Comparison of ENCODE assay signal across 1 cellular context in the genomic region with DNA sequence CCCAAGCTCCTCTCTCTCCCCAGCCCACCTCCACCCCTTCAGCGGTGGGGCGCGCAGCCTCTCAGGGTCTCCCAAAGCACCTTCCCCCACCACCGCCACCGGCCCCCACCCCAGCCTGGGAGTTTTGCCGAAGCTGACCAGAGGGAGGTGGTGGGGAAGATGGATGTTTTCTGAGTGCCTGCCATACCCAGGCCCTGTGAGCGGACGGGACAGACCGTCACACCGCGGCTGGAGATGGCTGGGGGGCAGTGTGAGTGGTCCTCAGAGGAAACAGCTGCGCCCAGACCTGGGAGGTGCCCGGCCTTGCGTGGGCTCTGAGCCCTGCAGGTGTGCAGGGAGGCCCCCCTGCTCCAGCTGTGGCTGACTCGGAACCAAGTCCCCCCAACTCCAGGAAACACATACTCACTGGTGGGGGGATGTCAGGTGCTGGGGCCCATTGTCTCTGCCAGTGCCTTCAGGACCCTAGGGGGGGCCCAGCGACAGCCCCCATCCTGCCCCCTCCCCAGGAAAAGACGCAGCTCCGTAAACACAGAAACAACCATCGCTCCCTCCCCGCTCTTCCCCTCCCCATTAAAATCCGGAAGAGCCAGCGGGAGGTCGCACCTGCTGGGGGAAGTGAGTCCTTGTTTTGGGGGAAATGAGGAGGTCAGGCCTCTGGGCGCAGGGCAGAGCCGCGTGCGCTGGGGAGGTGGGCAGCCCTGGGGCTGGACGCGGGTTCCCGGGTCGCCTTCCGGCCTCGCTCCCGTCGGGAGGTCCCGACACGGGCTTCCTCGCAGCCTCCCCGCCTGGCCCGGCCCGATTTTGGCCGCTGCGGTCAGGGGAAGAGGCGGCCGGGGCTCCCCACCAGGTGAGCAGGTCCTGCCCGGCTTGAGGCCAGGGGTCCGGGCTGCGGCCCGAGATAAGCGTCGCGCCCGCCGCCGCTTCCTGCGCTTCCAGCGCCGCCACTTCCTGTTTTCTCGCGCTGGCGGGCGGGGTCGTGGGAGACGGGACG.
TF ChIP-seq lines count a peak whose summit lies in the region.

No MANE protein-coding gene starts in this region.

TF ChIP-seq in K562, 482 proteins besides CTCF, POLR2A, EP300 and RAD21 (continued from another document and continues in another):
- TF ChIP-seq, protein P1, sequence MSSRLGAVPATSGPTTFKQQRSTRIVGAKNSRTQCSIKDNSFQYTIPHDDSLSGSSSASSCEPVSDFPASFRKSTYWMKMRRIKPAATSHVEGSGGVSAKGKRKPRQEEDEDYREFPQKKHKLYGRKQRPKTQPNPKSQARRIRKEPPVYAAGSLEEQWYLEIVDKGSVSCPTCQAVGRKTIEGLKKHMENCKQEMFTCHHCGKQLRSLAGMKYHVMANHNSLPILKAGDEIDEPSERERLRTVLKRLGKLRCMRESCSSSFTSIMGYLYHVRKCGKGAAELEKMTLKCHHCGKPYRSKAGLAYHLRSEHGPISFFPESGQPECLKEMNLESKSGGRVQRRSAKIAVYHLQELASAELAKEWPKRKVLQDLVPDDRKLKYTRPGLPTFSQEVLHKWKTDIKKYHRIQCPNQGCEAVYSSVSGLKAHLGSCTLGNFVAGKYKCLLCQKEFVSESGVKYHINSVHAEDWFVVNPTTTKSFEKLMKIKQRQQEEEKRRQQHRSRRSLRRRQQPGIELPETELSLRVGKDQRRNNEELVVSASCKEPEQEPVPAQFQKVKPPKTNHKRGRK (tag; IDR thresholded peaks at IDR 0.05), result no peak
- TF ChIP-seq SMAD2 (IDR thresholded peaks at IDR 0.05; ENCODE audit: low read depth, low read length) (no peak), SIX5 (IDR thresholded peaks at IDR 0.05; ENCODE audit: borderline replicate concordance in 1 of 2, insufficient read depth in 1 of 2, low read depth in 1 of 2, low read length in 2 of 2) (no peak), RFX1 (IDR thresholded peaks at IDR 0.05) (no peak), ZSCAN32 (CRISPR knock-in tag; IDR thresholded peaks at IDR 0.05) (no peak), HDAC8 (tag; IDR thresholded peaks at IDR 0.05) (no peak), FIP1L1 (IDR thresholded peaks at IDR 0.05; ENCODE audit: low read depth, low read length, poor library complexity, severe bottlenecking) (no peak), ARNT (IDR thresholded peaks at IDR 0.05) (no peak), PYGO2 (tag; IDR thresholded peaks at IDR 0.05) (no peak), ILF3 (IDR thresholded peaks at IDR 0.05; ENCODE audit: borderline replicate concordance) (no peak), SP2 (IDR thresholded peaks at IDR 0.05; ENCODE audit: extremely low read depth, low read depth, low read length, poor library complexity, severe bottlenecking) (no peak), PPARD (CRISPR knock-in tag; IDR thresholded peaks at IDR 0.05) (no peak), NFIC (IDR thresholded peaks at IDR 0.05) (peak; percentile 62), SLC30A9 (CRISPR knock-in tag; IDR thresholded peaks at IDR 0.05) (no peak), KAT8 (IDR thresholded peaks at IDR 0.05; ENCODE audit: low read depth) (no peak), CBX1 (IDR thresholded peaks at IDR 0.05; ENCODE audit: low read depth) (0 out of 2 replicates have a peak, but pooled peaks have one; percentile 32), CC2D1A (IDR thresholded peaks at IDR 0.05) (no peak), HOXB6 (CRISPR knock-in tag; IDR thresholded peaks at IDR 0.05; ENCODE audit: borderline replicate concordance) (no peak), OTX1 (CRISPR knock-in tag; IDR thresholded peaks at IDR 0.05) (no peak), SMAD1 (IDR thresholded peaks at IDR 0.05; ENCODE audit: low read depth, low read length, partially characterized antibody) (peak; percentile 23), NR2C1 (IDR thresholded peaks at IDR 0.05) (no peak), NR2C1 (tag; IDR thresholded peaks at IDR 0.05) (no peak), CAMTA2 (CRISPR knock-in tag; conservative IDR thresholded peaks at IDR 0.05) (no peak), FOXA3 (CRISPR knock-in tag; conservative IDR thresholded peaks at IDR 0.05 in 1 of 2, IDR thresholded peaks at IDR 0.05 in 1 of 2) (no peak; a peak in 1 of 4 replicates), ZFP36 (IDR thresholded peaks at IDR 0.05; ENCODE audit: low read depth, low read length, partially characterized antibody) (no peak)
- TF ChIP-seq, protein P2, sequence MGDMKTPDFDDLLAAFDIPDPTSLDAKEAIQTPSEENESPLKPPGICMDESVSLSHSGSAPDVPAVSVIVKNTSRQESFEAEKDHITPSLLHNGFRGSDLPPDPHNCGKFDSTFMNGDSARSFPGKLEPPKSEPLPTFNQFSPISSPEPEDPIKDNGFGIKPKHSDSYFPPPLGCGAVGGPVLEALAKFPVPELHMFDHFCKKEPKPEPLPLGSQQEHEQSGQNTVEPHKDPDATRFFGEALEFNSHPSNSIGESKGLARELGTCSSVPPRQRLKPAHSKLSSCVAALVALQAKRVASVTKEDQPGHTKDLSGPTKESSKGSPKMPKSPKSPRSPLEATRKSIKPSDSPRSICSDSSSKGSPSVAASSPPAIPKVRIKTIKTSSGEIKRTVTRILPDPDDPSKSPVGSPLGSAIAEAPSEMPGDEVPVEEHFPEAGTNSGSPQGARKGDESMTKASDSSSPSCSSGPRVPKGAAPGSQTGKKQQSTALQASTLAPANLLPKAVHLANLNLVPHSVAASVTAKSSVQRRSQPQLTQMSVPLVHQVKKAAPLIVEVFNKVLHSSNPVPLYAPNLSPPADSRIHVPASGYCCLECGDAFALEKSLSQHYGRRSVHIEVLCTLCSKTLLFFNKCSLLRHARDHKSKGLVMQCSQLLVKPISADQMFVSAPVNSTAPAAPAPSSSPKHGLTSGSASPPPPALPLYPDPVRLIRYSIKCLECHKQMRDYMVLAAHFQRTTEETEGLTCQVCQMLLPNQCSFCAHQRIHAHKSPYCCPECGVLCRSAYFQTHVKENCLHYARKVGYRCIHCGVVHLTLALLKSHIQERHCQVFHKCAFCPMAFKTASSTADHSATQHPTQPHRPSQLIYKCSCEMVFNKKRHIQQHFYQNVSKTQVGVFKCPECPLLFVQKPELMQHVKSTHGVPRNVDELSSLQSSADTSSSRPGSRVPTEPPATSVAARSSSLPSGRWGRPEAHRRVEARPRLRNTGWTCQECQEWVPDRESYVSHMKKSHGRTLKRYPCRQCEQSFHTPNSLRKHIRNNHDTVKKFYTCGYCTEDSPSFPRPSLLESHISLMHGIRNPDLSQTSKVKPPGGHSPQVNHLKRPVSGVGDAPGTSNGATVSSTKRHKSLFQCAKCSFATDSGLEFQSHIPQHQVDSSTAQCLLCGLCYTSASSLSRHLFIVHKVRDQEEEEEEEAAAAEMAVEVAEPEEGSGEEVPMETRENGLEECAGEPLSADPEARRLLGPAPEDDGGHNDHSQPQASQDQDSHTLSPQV (IDR thresholded peaks at IDR 0.05), result peak; percentile 65
- TF ChIP-seq, protein P3, sequence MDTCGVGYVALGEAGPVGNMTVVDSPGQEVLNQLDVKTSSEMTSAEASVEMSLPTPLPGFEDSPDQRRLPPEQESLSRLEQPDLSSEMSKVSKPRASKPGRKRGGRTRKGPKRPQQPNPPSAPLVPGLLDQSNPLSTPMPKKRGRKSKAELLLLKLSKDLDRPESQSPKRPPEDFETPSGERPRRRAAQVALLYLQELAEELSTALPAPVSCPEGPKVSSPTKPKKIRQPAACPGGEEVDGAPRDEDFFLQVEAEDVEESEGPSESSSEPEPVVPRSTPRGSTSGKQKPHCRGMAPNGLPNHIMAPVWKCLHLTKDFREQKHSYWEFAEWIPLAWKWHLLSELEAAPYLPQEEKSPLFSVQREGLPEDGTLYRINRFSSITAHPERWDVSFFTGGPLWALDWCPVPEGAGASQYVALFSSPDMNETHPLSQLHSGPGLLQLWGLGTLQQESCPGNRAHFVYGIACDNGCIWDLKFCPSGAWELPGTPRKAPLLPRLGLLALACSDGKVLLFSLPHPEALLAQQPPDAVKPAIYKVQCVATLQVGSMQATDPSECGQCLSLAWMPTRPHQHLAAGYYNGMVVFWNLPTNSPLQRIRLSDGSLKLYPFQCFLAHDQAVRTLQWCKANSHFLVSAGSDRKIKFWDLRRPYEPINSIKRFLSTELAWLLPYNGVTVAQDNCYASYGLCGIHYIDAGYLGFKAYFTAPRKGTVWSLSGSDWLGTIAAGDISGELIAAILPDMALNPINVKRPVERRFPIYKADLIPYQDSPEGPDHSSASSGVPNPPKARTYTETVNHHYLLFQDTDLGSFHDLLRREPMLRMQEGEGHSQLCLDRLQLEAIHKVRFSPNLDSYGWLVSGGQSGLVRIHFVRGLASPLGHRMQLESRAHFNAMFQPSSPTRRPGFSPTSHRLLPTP (IDR thresholded peaks at IDR 0.05; ENCODE audit: borderline replicate concordance, extremely low read depth, insufficient read length), result no peak
- TF ChIP-seq, protein P4, sequence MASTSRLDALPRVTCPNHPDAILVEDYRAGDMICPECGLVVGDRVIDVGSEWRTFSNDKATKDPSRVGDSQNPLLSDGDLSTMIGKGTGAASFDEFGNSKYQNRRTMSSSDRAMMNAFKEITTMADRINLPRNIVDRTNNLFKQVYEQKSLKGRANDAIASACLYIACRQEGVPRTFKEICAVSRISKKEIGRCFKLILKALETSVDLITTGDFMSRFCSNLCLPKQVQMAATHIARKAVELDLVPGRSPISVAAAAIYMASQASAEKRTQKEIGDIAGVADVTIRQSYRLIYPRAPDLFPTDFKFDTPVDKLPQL (IDR thresholded peaks at IDR 0.05; ENCODE audit: extremely low read depth, insufficient read length), result no peak
- TF ChIP-seq, protein P5, sequence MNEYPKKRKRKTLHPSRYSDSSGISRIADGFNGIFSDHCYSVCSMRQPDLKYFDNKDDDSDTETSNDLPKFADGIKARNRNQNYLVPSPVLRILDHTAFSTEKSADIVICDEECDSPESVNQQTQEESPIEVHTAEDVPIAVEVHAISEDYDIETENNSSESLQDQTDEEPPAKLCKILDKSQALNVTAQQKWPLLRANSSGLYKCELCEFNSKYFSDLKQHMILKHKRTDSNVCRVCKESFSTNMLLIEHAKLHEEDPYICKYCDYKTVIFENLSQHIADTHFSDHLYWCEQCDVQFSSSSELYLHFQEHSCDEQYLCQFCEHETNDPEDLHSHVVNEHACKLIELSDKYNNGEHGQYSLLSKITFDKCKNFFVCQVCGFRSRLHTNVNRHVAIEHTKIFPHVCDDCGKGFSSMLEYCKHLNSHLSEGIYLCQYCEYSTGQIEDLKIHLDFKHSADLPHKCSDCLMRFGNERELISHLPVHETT (CRISPR knock-in tag; conservative IDR thresholded peaks at IDR 0.05 in 1 of 2, IDR thresholded peaks at IDR 0.05 in 1 of 2), result no peak
- TF ChIP-seq, protein P6, sequence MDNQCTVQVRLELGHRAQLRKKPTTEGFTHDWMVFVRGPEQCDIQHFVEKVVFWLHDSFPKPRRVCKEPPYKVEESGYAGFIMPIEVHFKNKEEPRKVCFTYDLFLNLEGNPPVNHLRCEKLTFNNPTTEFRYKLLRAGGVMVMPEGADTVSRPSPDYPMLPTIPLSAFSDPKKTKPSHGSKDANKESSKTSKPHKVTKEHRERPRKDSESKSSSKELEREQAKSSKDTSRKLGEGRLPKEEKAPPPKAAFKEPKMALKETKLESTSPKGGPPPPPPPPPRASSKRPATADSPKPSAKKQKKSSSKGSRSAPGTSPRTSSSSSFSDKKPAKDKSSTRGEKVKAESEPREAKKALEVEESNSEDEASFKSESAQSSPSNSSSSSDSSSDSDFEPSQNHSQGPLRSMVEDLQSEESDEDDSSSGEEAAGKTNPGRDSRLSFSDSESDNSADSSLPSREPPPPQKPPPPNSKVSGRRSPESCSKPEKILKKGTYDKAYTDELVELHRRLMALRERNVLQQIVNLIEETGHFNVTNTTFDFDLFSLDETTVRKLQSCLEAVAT (IDR thresholded peaks at IDR 0.05), result no peak
- TF ChIP-seq, protein P7, sequence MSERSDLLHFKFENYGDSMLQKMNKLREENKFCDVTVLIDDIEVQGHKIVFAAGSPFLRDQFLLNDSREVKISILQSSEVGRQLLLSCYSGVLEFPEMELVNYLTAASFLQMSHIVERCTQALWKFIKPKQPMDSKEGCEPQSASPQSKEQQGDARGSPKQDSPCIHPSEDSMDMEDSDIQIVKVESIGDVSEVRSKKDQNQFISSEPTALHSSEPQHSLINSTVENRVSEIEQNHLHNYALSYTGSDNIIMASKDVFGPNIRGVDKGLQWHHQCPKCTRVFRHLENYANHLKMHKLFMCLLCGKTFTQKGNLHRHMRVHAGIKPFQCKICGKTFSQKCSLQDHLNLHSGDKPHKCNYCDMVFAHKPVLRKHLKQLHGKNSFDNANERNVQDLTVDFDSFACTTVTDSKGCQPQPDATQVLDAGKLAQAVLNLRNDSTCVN (CRISPR knock-in tag; IDR thresholded peaks at IDR 0.05), result no peak
- TF ChIP-seq, protein P8, sequence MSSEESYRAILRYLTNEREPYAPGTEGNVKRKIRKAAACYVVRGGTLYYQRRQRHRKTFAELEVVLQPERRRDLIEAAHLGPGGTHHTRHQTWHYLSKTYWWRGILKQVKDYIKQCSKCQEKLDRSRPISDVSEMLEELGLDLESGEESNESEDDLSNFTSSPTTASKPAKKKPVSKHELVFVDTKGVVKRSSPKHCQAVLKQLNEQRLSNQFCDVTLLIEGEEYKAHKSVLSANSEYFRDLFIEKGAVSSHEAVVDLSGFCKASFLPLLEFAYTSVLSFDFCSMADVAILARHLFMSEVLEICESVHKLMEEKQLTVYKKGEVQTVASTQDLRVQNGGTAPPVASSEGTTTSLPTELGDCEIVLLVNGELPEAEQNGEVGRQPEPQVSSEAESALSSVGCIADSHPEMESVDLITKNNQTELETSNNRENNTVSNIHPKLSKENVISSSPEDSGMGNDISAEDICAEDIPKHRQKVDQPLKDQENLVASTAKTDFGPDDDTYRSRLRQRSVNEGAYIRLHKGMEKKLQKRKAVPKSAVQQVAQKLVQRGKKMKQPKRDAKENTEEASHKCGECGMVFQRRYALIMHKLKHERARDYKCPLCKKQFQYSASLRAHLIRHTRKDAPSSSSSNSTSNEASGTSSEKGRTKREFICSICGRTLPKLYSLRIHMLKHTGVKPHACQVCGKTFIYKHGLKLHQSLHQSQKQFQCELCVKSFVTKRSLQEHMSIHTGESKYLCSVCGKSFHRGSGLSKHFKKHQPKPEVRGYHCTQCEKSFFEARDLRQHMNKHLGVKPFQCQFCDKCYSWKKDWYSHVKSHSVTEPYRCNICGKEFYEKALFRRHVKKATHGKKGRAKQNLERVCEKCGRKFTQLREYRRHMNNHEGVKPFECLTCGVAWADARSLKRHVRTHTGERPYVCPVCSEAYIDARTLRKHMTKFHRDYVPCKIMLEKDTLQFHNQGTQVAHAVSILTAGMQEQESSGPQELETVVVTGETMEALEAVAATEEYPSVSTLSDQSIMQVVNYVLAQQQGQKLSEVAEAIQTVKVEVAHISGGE (CRISPR knock-in tag; IDR thresholded peaks at IDR 0.05), result peak in 2 of 3 experiments; percentile 39 to 85; a peak in 3 of 6 replicates
